In the genomic region with DNA sequence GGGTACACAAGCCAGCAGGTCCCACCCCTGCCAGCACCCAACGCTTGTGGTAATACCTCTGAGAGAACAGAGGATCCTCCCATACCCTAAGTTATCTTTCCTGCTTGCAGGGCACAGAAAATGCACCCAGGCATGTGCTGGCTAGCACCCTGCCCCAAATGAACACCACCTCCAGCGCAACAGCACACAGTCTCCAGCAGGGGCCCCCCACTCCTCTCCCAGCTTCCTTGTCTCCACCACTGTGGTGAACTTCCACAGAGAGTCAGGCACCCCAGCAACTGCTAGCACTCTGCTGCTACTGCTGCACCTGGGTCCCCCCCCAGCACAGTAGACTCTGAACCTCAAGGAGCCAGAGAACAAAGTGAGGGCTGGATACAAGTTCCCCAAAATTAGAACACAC, we compare ENCODE assay signal across 19 cellular contexts.
"Had no signal": no experiment of that assay in that cellular context is flagged by ENCODE, and none has a peak within 500 bp of the region (broad histone marks: within the 10 kb centered on the region; RNA-seq: fewer than 3 reads in every experiment).

No MANE protein-coding gene starts in this region.

- H3K27ac Mint-ChIP-seq: activated CD8-positive, alpha-beta T cell treated with anti-CD3 and anti-CD28 coated beads, Interleukin-2, amount 10 ng/mL, durations not matched to agents 7 days and 5 days; activated naive CD8-positive, alpha-beta T cell; activated T-cell treated with anti-CD3 and anti-CD28 coated beads, Interleukin-2, amount 50 U/mL, for 72 hours; immature natural killer cell; stimulated activated naive CD8-positive, alpha-beta T cell treated with anti-CD3 and anti-CD28 coated beads, Interleukin-15, amount 100 ng/mL, for 72 hours; type B pancreatic cell had no signal

- DNase-seq: activated CD4-positive, alpha-beta T cell treated with anti-CD3 and anti-CD28 coated beads for 4 hours; activated CD8-positive, alpha-beta memory T cell treated with anti-CD3 and anti-CD28 coated beads, Interleukin-2, amount 50 U/mL, for 4 hours; activated CD8-positive, alpha-beta T cell treated with anti-CD3 and anti-CD28 coated beads, Interleukin-2, amount 10 ng/mL, durations not matched to agents 7 days and 5 days; activated gamma-delta T cell; activated T-cell treated with anti-CD3 and anti-CD28 coated beads, Interleukin-2, amount 50 U/mL, for 72 hours; amniotic stem cell; caudate nucleus; colonic mucosa; foreskin fibroblast; hippocampal formation; immature natural killer cell; pancreas; sigmoid colon; spleen; stimulated activated naive CD8-positive, alpha-beta T cell treated with anti-CD3 and anti-CD28 coated beads, Interleukin-15, amount 100 ng/mL, for 72 hours had no signal

- H3K36me3 Mint-ChIP-seq: activated naive CD8-positive, alpha-beta T cell; type B pancreatic cell had no signal

- H3K36me3 ChIP-seq: colonic mucosa, pancreas, sigmoid colon, spleen had no signal

- H3K4me3 ChIP-seq: colonic mucosa, lung, pancreas, sigmoid colon, spleen had no signal

- H3K27me3 ChIP-seq: colonic mucosa, pancreas, sigmoid colon, spleen had no signal

- H3K4me1 Mint-ChIP-seq: immature natural killer cell; neural crest cell; stimulated activated naive CD8-positive, alpha-beta T cell treated with anti-CD3 and anti-CD28 coated beads, Interleukin-15, amount 100 ng/mL, for 72 hours had no signal

- H3K4me3 Mint-ChIP-seq: activated CD8-positive, alpha-beta T cell treated with anti-CD3 and anti-CD28 coated beads, Interleukin-2, amount 10 ng/mL, durations not matched to agents 7 days and 5 days; activated naive CD8-positive, alpha-beta T cell; activated T-cell treated with anti-CD3 and anti-CD28 coated beads, Interleukin-2, amount 50 U/mL, for 72 hours; immature natural killer cell; neural crest cell; stimulated activated naive CD8-positive, alpha-beta T cell treated with anti-CD3 and anti-CD28 coated beads, Interleukin-15, amount 100 ng/mL, for 72 hours; type B pancreatic cell had no signal

- ATAC-seq: activated CD8-positive, alpha-beta T cell treated with anti-CD3 and anti-CD28 coated beads, Interleukin-2, amount 10 ng/mL, durations not matched to agents 7 days and 5 days; activated T-cell treated with anti-CD3 and anti-CD28 coated beads, Interleukin-2, amount 50 U/mL, for 72 hours; pancreas; stimulated activated naive CD8-positive, alpha-beta T cell treated with anti-CD3 and anti-CD28 coated beads, Interleukin-15, amount 100 ng/mL, for 72 hours had no signal

- H3K27me3 Mint-ChIP-seq: activated naive CD8-positive, alpha-beta T cell; stimulated activated naive CD8-positive, alpha-beta T cell treated with anti-CD3 and anti-CD28 coated beads, Interleukin-15, amount 100 ng/mL, for 72 hours; type B pancreatic cell had no signal
